In genomic region chr3:42159147-42159546, GRCh38 we compare ENCODE assay signal across 1 cellular context.
TF ChIP-seq lines count a peak whose summit lies in the region.

No MANE protein-coding gene starts in this region.

TF ChIP-seq in SK-N-SH, 30 proteins besides CTCF, POLR2A, EP300 and RAD21 (continued from another document):
- no peak for TF ChIP-seq REST (IDR thresholded peaks at IDR 0.05; ENCODE audit: low read depth, low read length)
